10 cellular contexts compared by ENCODE assay signal in genomic region chr22:45911601-45912271, GRCh38.
DNase-seq lines count a peak whose midpoint lies in the region; ATAC-seq and TF ChIP-seq lines count a peak whose summit lies in the region.
"Had no signal": no experiment of that assay in that cellular context is flagged by ENCODE, and none has a peak within 500 bp of the region (broad histone marks: within the 10 kb centered on the region; RNA-seq: fewer than 3 reads in every experiment).

No MANE protein-coding gene starts in this region.

- H3K36me3 Mint-ChIP-seq in CD4-positive, alpha-beta memory T cell, result no peaks in the 10 kb centered on the region

- H3K79me2 ChIP-seq in PC-3 (ENCODE audit: low read length), result no peaks in the 10 kb centered on the region

- peak overlapping the region; percentile 64 for H3K4me2 ChIP-seq in PC-3 (ENCODE audit: low read length)

- peak overlapping the region; percentile 66 for H3K27ac ChIP-seq in PC-3 (ENCODE audit: low read length)
- H3K27ac ChIP-seq in CD4-positive, alpha-beta memory T cell (ENCODE audit: low read depth, low read length), result no peak overlapping the region

- H3K4me1 Mint-ChIP-seq in CD4-positive, alpha-beta memory T cell, result no peaks in the 10 kb centered on the region

- no peak overlapping the region for H2AFZ ChIP-seq in PC-3 (ENCODE audit: low read length)

- no peak for TF ChIP-seq EP300 in Ishikawa (IDR thresholded peaks at IDR 0.05; ENCODE audit: borderline replicate concordance)

- peak; percentile 59 for ATAC-seq in PC-3
- ATAC-seq in left ventricle myocardium superior, result peak; percentile 90
- no peak for ATAC-seq in HG03175 (IDR thresholded peaks at IDR 0.05; ENCODE audit: unreplicated experiment)

- no peaks in the 10 kb centered on the region for H3K9me3 ChIP-seq in PC-3 (ENCODE audit: low read length)
- no peaks in the 10 kb centered on the region for H3K9me3 ChIP-seq in CD4-positive, alpha-beta memory T cell (ENCODE audit: control insufficient read depth in 1 of 2, low read length in 2 of 2)

- no peak overlapping the region for H3K4me3 Mint-ChIP-seq in CD4-positive, alpha-beta memory T cell
- H3K4me3 Mint-ChIP-seq: CD4-positive, alpha-beta T cell had no signal

- no peaks in the 10 kb centered on the region for H3F3A ChIP-seq in PC-3 (ENCODE audit: low read length, unreplicated experiment)

- no TSS peak for BruUV-seq in PC-3 (replicated peaks; lab: Mats Ljungman, UMichigan)

- H3K36me3 ChIP-seq in PC-3 (ENCODE audit: low read depth, low read length), result no peaks in the 10 kb centered on the region
- no peaks in the 10 kb centered on the region for H3K36me3 ChIP-seq in CD4-positive, alpha-beta memory T cell (ENCODE audit: insufficient read depth, low read length)

- no peaks in the 10 kb centered on the region for H4K20me1 ChIP-seq in PC-3 (ENCODE audit: low read length)

- intact Hi-C loops in PC-3 (cut with micrococcal nuclease) (loop anchor here (2.0 kb wide), 1 partner anchor 57 kb away; no protein-coding TSS in a partner anchor), left ventricle myocardium superior (cut with micrococcal nuclease) (no loop called here)
- intact Hi-C loops in CD4-positive, alpha-beta memory T cell (cut with micrococcal nuclease), result no loop called here

- H3K27me3 ChIP-seq in PC-3 (ENCODE audit: low read length), result no peaks in the 10 kb centered on the region
- H3K27me3 ChIP-seq in CD4-positive, alpha-beta memory T cell (ENCODE audit: insufficient read depth, low read length), result no peaks in the 10 kb centered on the region

- DNase-seq in A172 (ENCODE audit: low spot score) (peak; percentile 54), PC-3 (peak; percentile 78), left ventricle myocardium superior (peak; percentile 76), pons (ENCODE audit: low spot score) (no peak), epidermal melanocyte (ENCODE audit: insufficient read length, low spot score) (no peak)
- no peak for DNase-seq in CD4-positive, alpha-beta memory T cell
- DNase-seq: CD4-positive, alpha-beta T cell; hippocampal formation had no signal

- CTCF ChIA-PET in PC-3 (lab: Charles Lee), result no interaction called here
- CTCF ChIA-PET in CD4-positive, alpha-beta memory T cell (lab: Charles Lee; ENCODE audit: partially characterized antibody), result no interaction called here

- POLR2A ChIA-PET in PC-3 (lab: Charles Lee; ENCODE audit: unreplicated experiment), result no interaction called here
- POLR2A ChIA-PET in CD4-positive, alpha-beta memory T cell (lab: Charles Lee; ENCODE audit: partially characterized antibody), result no interaction called here

- H3K9ac ChIP-seq in PC-3 (ENCODE audit: low read length), result peak overlapping the region; percentile 40; the same call in 1 of the 2 replicates

- peaks cover 26% of the 10 kb centered on the region for H3K4me1 ChIP-seq in PC-3 (ENCODE audit: insufficient read depth, low read length)
- H3K4me1 ChIP-seq in CD4-positive, alpha-beta memory T cell (ENCODE audit: insufficient read depth, low read length), result no peaks in the 10 kb centered on the region

- H3K9me2 ChIP-seq in PC-3 (replicated peaks; ENCODE audit: low read length), result no peaks in the 10 kb centered on the region

- no peak overlapping the region for H3K27ac Mint-ChIP-seq in CD4-positive, alpha-beta memory T cell
- H3K27ac Mint-ChIP-seq: CD4-positive, alpha-beta T cell had no signal

- H3K27me3 Mint-ChIP-seq in CD4-positive, alpha-beta memory T cell, result peaks cover 0 to 3% of the 10 kb centered on the region in 2 donors

- peak; percentile 44 for TF ChIP-seq RAD21 in Ishikawa (IDR thresholded peaks at IDR 0.05; ENCODE audit: low read depth)

- no peak overlapping the region for H3K4me3 ChIP-seq in PC-3 (ENCODE audit: low read length)
- no peak overlapping the region for H3K4me3 ChIP-seq in CD4-positive, alpha-beta memory T cell (ENCODE audit: low read length in 2 of 2)

- peak; percentile 33; the same call in 1 of the 2 replicates for TF ChIP-seq CTCF in PC-3 (conservative IDR thresholded peaks at IDR 0.05; ENCODE audit: low read depth, low read length)

- peaks cover 0 to 5% (median 0%) of the 10 kb centered on the region in 8 donors for H3K9me3 Mint-ChIP-seq in CD4-positive, alpha-beta memory T cell
- H3K9me3 Mint-ChIP-seq: CD4-positive, alpha-beta T cell had no signal

TF ChIP-seq in Ishikawa, 13 proteins besides CTCF, POLR2A, EP300 and RAD21:
- TF ChIP-seq ZBTB7A (IDR thresholded peaks at IDR 0.05; ENCODE audit: low read depth) (0 out of 2 replicates have a peak, but pooled peaks have one; percentile 43), FOXM1 (IDR thresholded peaks at IDR 0.05; ENCODE audit: borderline replicate concordance, low read depth) (no peak), CREB1 (IDR thresholded peaks at IDR 0.05; ENCODE audit: low read depth) (no peak), TCF12 (IDR thresholded peaks at IDR 0.05; ENCODE audit: low read depth) (peak; percentile 80), MAX (IDR thresholded peaks at IDR 0.05) (peak; percentile 71), NFIC (IDR thresholded peaks at IDR 0.05) (peak; percentile 89), REST (IDR thresholded peaks at IDR 0.05; ENCODE audit: low read depth) (no peak), CEBPB (IDR thresholded peaks at IDR 0.05) (peak; percentile 96)

Comparison
In these comparisons a context has a peak if more than half of its experiments do, and no peak if none do; other contexts are left out.
1. DNase-seq: peak in A172 (single experiment), PC-3 (single experiment) and left ventricle myocardium superior (single experiment); none in pons (single experiment), epidermal melanocyte (single experiment) and CD4-positive, alpha-beta memory T cell (0 of 5).